ENCODE assay signal across 9 cellular contexts in genomic region chr7:140639366-140640053, GRCh38. TPM values are rescaled to one million over a fixed set of nuclear protein-coding genes. Genes with fewer than 3 reads are reported as not detected.
DNase-seq lines count a peak whose midpoint lies in the region; ATAC-seq and TF ChIP-seq lines count a peak whose summit lies in the region.
"Had no signal": no experiment of that assay in that cellular context is flagged by ENCODE, and none has a peak within 500 bp of the region (broad histone marks: within the 10 kb centered on the region; RNA-seq: fewer than 3 reads in every experiment).

No MANE protein-coding gene starts in this region.

- H3K9me3 Mint-ChIP-seq in WTC11: no peaks in the 10 kb centered on the region

- peak overlapping the region; percentile 80 for H3K4me2 ChIP-seq in GM23248 (ENCODE audit: unreplicated experiment)

- POLR2A ChIA-PET in WTC11 (lab: Charles Lee): interaction anchor here (0.6 kb wide), 1 partner anchor 175 kb away, joined by 4 read pairs; no protein-coding TSS in a partner anchor

- no peaks in the 10 kb centered on the region for H3K9me2 ChIP-seq in GM23248 (ENCODE audit: insufficient read depth)

- no peak overlapping the region for H3K27ac ChIP-seq in GM23248
- H3K27ac ChIP-seq in ovary: peak overlapping the region; percentile 79 to 90

- 4 to 6% methylated on average over 15 of the region's 15 CpGs for WGBS in GM23248 (ENCODE audit: low coverage in 1 of 2, low lambda C conversion rate in 2 of 2, missing lambda C conversion rate in 2 of 2), 2 experiments
- 8 to 14% (median 9%) methylated on average over 15 of the region's 15 CpGs for WGBS in ovary, 3 donors

- TF ChIP-seq CTCF in WTC11 (IDR thresholded peaks at IDR 0.05) (no peak), fibroblast of villous mesenchyme (IDR thresholded peaks at IDR 0.05; ENCODE audit: insufficient read depth, low read depth, low read length) (no peak), ovary (IDR thresholded peaks at IDR 0.05) (no peak)

- H3K27me3 ChIP-seq in GM23248 (replicated peaks; ENCODE audit: insufficient read depth) (no peaks in the 10 kb centered on the region), ovary (no peaks in the 10 kb centered on the region)

- H3K36me3 ChIP-seq in GM23248 (ENCODE audit: low read depth) (no peaks in the 10 kb centered on the region), ovary (no peaks in the 10 kb centered on the region)

- H3K27ac Mint-ChIP-seq in WTC11: peak overlapping the region; percentile 48; the same call in 1 of the 2 replicates

- no peaks in the 10 kb centered on the region for H3K79me2 ChIP-seq in GM23248 (ENCODE audit: insufficient read depth)

- H3F3A ChIP-seq in GM23248 (ENCODE audit: insufficient read depth): peaks cover 23% of the 10 kb centered on the region

- peak overlapping the region; percentile 76 for H2AFZ ChIP-seq in GM23248

- H3K4me1 ChIP-seq in GM23248 (ENCODE audit: insufficient read depth) (peaks cover 22% of the 10 kb centered on the region), ovary (ENCODE audit: insufficient read depth) (peaks cover 21% of the 10 kb centered on the region)

- H3K4me3 ChIP-seq in GM23248 (peak overlapping the region; percentile 75), fibroblast of villous mesenchyme (ENCODE audit: low read depth, low read length) (peak overlapping the region; percentile 60), ovary (peak overlapping the region; percentile 62)

- TF ChIP-seq EP300 in ovary (IDR thresholded peaks at IDR 0.05): no peak

- H3K27me3 Mint-ChIP-seq in WTC11 (ENCODE audit: low read depth): peaks cover 41% of the 10 kb centered on the region

- peaks cover 47% of the 10 kb centered on the region for H3K4me1 Mint-ChIP-seq in WTC11

- ATAC-seq in WTC11: no peak
- ATAC-seq in HG03108 (IDR thresholded peaks at IDR 0.05; ENCODE audit: unreplicated experiment): no peak

- no peaks in the 10 kb centered on the region for H4K20me1 ChIP-seq in GM23248 (ENCODE audit: insufficient read depth)

- H3K36me3 Mint-ChIP-seq in WTC11: no peaks in the 10 kb centered on the region

- in situ Hi-C loops in GM23248 (cut with MboI): loop anchor here (10.0 kb wide), 1 partner anchor 115 kb away; no protein-coding TSS in a partner anchor

- H3K9me3 ChIP-seq in GM23248 (ENCODE audit: low read depth) (no peaks in the 10 kb centered on the region), ovary (no peaks in the 10 kb centered on the region)

- intact Hi-C loops in ovary (cut with DNase I): loop anchor here in 1 of 4 donors (5.0 kb wide), 1 partner anchor 42 kb away; no protein-coding TSS in a partner anchor

- H3K9ac ChIP-seq in GM23248: peak overlapping the region; percentile 70

- H3K4me3 Mint-ChIP-seq in WTC11: peak overlapping the region; percentile 97

- DNase-seq in GM23248: peak; percentile 78
- DNase-seq in WTC11 (ENCODE audit: low spot score): no peak
- DNase-seq in fibroblast of villous mesenchyme (ENCODE audit: low read depth): peak; percentile 79
- DNase-seq in ovary: peak; percentile 50 to 69 (median 61)
- no peak for DNase-seq in occipital lobe (lab: John Stamatoyannopoulos, UW)
- no peak for DNase-seq in KG1 (lab: John Stamatoyannopoulos, UW)
- DNase-seq in GM19238 (ENCODE audit: insufficient read length, low spot score): no peak

- CTCF ChIA-PET in WTC11 (lab: Charles Lee): interaction anchor here (0.6 to 2.1 kb wide), 4 partner anchors 14 to 577 kb away, joined by 3 to 8 read pairs (median 4); no protein-coding TSS in a partner anchor

- TF ChIP-seq POLR2A in ovary (IDR thresholded peaks at IDR 0.05): no peak

TF ChIP-seq in WTC11, 78 proteins besides CTCF, POLR2A, EP300 and RAD21 (continues in another document):
- TF ChIP-seq ZNF425 (CRISPR knock-in tag; conservative IDR thresholded peaks at IDR 0.05) (no peak), E2F5 (CRISPR knock-in tag; IDR thresholded peaks at IDR 0.05) (no peak), MXD4 (CRISPR knock-in tag; IDR thresholded peaks at IDR 0.05; ENCODE audit: borderline replicate concordance) (no peak), RORB (CRISPR knock-in tag; IDR thresholded peaks at IDR 0.05) (no peak), SMAD4 (CRISPR knock-in tag; IDR thresholded peaks at IDR 0.05) (no peak), AFF4 (CRISPR knock-in tag; IDR thresholded peaks at IDR 0.05; ENCODE audit: borderline replicate concordance) (no peak), JUN (CRISPR knock-in tag; IDR thresholded peaks at IDR 0.05) (no peak), GRHL2 (CRISPR knock-in tag; IDR thresholded peaks at IDR 0.05; ENCODE audit: insufficient replicate concordance, severe bottlenecking) (no peak), MLX (CRISPR knock-in tag; IDR thresholded peaks at IDR 0.05) (no peak)

RNA-seq across cellular contexts. Expression of gene DENND2A, which starts 1.1 kb away (rescaled TPM):
- 2.2 and 2.4 TPM in 2 replicates for total RNA-seq in GM23248 (2014; rRNA removed; shearing (Covaris generic))
- polyA plus RNA-seq in GM23248 (2016; fragmentation: Nextera tagmentation; extraction: Ambion mirVana): 0.78 and 1.6 TPM in 2 replicates
- total RNA-seq in WTC11 (2021): 10.0 to 13.6 TPM (median 12.7 TPM) in 3 replicates
- total RNA-seq in fibroblast of villous mesenchyme: 25.5 and 26.7 TPM in 2 replicates
- 10 to 100 TPM in 6 of 7 donors, 1 to 10 TPM in 1; 9.8 to 61.8 (median 36.1) TPM for total RNA-seq in ovary
- polyA plus RNA-seq in ovary: 10 to 100 TPM; 20.5 to 55.1 TPM
- 16.4 TPM for total RNA-seq in occipital lobe
- total RNA-seq: LHCN-M2 had no signal

RNA-seq across cellular contexts. Expression of gene ADCK2, which starts 33.2 kb away (rescaled TPM):
- 27.1 and 29.0 TPM in 2 replicates for total RNA-seq in GM23248 (2014; rRNA removed; shearing (Covaris generic))
- polyA plus RNA-seq in GM23248 (2016; fragmentation: Nextera tagmentation; extraction: Ambion mirVana): 9.1 and 10.0 TPM in 2 replicates
- total RNA-seq in WTC11 (2021): 10.1 to 12.7 TPM (median 12.0 TPM) in 3 replicates
- 12.9 and 20.3 TPM in 2 replicates for total RNA-seq in fibroblast of villous mesenchyme
- total RNA-seq in ovary: 10 to 100 TPM; 12.0 to 22.5 (median 19.1) TPM
- 10 to 100 TPM; 13.0 to 20.4 TPM for polyA plus RNA-seq in ovary
- total RNA-seq in occipital lobe: 47.6 TPM

RNA-seq across cellular contexts. Expression of gene NDUFB2, which starts 57.0 kb away (rescaled TPM):
- total RNA-seq in GM23248 (2014; rRNA removed; shearing (Covaris generic)): 236 and 324 TPM in 2 replicates
- polyA plus RNA-seq in GM23248 (2016; fragmentation: Nextera tagmentation; extraction: Ambion mirVana): 411 and 432 TPM in 2 replicates
- total RNA-seq in WTC11 (2021): 152 to 170 TPM (median 162 TPM) in 3 replicates
- total RNA-seq in fibroblast of villous mesenchyme: 71.8 and 91.1 TPM in 2 replicates
- total RNA-seq in ovary: 100 to 1,000 TPM in 6 of 7 donors, 10 to 100 TPM in 1; 79.6 to 172 (median 116) TPM
- 100 to 1,000 TPM; 153 TPM for polyA plus RNA-seq in ovary
- 45.4 TPM for total RNA-seq in occipital lobe

Comparison
In these comparisons a context has a peak if more than half of its experiments do, and no peak if none do; other contexts are left out.
1. DNase-seq: peak in GM23248 (single experiment), fibroblast of villous mesenchyme (single experiment) and ovary (5 of 5); none in WTC11 (single experiment), occipital lobe (single experiment), KG1 (single experiment) and GM19238 (single experiment).
2. Peak in every context shown above with its lines, with median percentiles within 50 percentile points of each other: H3K4me3 ChIP-seq.